In the genomic region with DNA sequence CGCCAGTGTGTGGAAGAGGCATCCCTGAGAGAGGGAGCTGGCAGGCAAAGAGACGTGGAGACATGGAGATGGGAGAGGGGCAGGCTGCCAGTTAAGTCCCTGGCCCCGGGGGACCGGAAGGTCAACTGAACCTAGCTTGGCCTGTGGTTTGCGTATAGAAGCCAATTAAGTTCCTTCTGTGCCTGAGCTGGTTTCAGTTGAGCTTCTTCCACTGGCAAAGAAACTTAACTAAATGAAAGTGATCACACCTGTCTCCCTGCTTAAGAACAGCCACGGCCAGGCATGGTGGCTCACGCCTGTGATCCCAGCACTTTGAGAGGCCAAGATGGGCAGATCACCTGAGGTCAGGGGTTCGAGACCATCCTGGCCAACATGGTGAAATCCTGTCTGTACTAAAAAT, we compare ENCODE assay signal across 24 cellular contexts. TPM values are rescaled to one million over a fixed set of nuclear protein-coding genes. Genes with fewer than 3 reads are reported as not detected.
DNase-seq lines count a peak whose midpoint lies in the region; ATAC-seq, FAIRE-seq and TF ChIP-seq lines count a peak whose summit lies in the region.
"Had no signal": no experiment of that assay in that cellular context is flagged by ENCODE, and none has a peak within 500 bp of the region (broad histone marks: within the 10 kb centered on the region; RNA-seq: fewer than 3 reads in every experiment).

No MANE protein-coding gene starts in this region.

- no peaks in the 10 kb centered on the region for H3K9me2 ChIP-seq in MM.1S (replicated peaks; ENCODE audit: insufficient read depth, low read length)

- intact Hi-C loops in pancreas (cut with DNase I): loop anchor here in 1 of 3 donors (10.0 kb wide), 1 partner anchor 90 kb away; no protein-coding TSS in a partner anchor

- no peaks in the 10 kb centered on the region for H3K36me3 ChIP-seq in GM06990 (ENCODE audit: control insufficient read depth, insufficient read depth, low read length)
- no peaks in the 10 kb centered on the region for H3K36me3 ChIP-seq in MM.1S (replicated peaks; ENCODE audit: insufficient read depth, low read length)
- no peaks in the 10 kb centered on the region for H3K36me3 ChIP-seq in pancreas
- H3K36me3 ChIP-seq: BE2C had no signal

- no peak overlapping the region for H3K4me3 ChIP-seq in GM06990 (replicated peaks; ENCODE audit: low read depth, low read length)
- no peak overlapping the region for H3K4me3 ChIP-seq in MM.1S (ENCODE audit: low read length)
- H3K4me3 ChIP-seq in pancreas: no peak overlapping the region

- H3K27me3 ChIP-seq in GM06990 (replicated peaks; ENCODE audit: control insufficient read depth, insufficient read depth, low read length) (no peaks in the 10 kb centered on the region), MM.1S (replicated peaks; ENCODE audit: insufficient read depth, low read length) (peaks cover 18% of the 10 kb centered on the region), pancreas (no peaks in the 10 kb centered on the region)
- H3K27me3 ChIP-seq: BE2C had no signal

- TF ChIP-seq CTCF in GM06990 (IDR thresholded peaks at IDR 0.05; ENCODE audit: insufficient read depth, low read length, poor library complexity, severe bottlenecking) (no peak), MM.1S (IDR thresholded peaks at IDR 0.05; ENCODE audit: low read length) (no peak), RWPE1 (conservative IDR thresholded peaks at IDR 0.05; ENCODE audit: low read depth) (no peak), pancreas (IDR thresholded peaks at IDR 0.05) (no peak)

- no peaks in the 10 kb centered on the region for H3F3A ChIP-seq in MM.1S (ENCODE audit: insufficient read depth, low read length)

- H3K4me1 ChIP-seq in MM.1S (ENCODE audit: low read length) (peaks cover 13% of the 10 kb centered on the region), pancreas (no peaks in the 10 kb centered on the region)
- H3K4me1 ChIP-seq: BE2C had no signal

- H3K27ac ChIP-seq in MM.1S (ENCODE audit: low read length) (no peak overlapping the region), RWPE1 (0 out of 2 replicates have a peak overlapping the region, but pooled peaks have one; percentile 0), pancreas (no peak overlapping the region)

- DNase-seq in GM06990 (ENCODE audit: extremely low read depth, insufficient read length) (peak; percentile 14), MM.1S (peak; percentile 84), RWPE1 (ENCODE audit: low spot score) (no peak), mesenteric fat pad (ENCODE audit: low spot score) (peak; percentile 60), pancreas (no peak)
- no peak for DNase-seq in activated CD4-positive, alpha-beta T cell treated with anti-CD3 and anti-CD28 coated beads for 1 hour
- DNase-seq: ACHN; BE2C; C1 segment of cervical spinal cord; CD4-positive, CD25-positive, alpha-beta regulatory T cell; CD8-positive, alpha-beta memory T cell; COR-L47; DMS 273 treated with DMSO at 0.1 percent for 48 hours; DMS53; DND-41; EL; H9 had no signal

- no peaks in the 10 kb centered on the region for H3K79me2 ChIP-seq in MM.1S (ENCODE audit: low read length)

- POLR2A ChIA-PET in RWPE1 (lab: Yijun Ruan, JAX; ENCODE audit: low non-redundant PET): interaction anchor here (0.6 kb wide), 1 partner anchor 28 kb away, joined by 3 read pairs; no protein-coding TSS in a partner anchor

- H3K9ac ChIP-seq in MM.1S (ENCODE audit: low read length): no peak overlapping the region

- no peak for FAIRE-seq in pancreas (lab: Jason Lieb, UNC)
- FAIRE-seq: A204.1, GM12892, GM18507, H1 had no signal

- H2AFZ ChIP-seq in MM.1S (ENCODE audit: low read length): no peak overlapping the region

- peak overlapping the region; percentile 7; the same call in 1 of the 2 replicates for H3K4me2 ChIP-seq in MM.1S (ENCODE audit: low read depth, low read length)

- CTCF ChIA-PET in RWPE1 (lab: Yijun Ruan, JAX): interaction anchor here (0.6 kb wide), 1 partner anchor 76 kb away, joined by 3 read pairs; no protein-coding TSS in a partner anchor

- ATAC-seq in GM19023 (IDR thresholded peaks at IDR 0.05; ENCODE audit: unreplicated experiment) (no peak), GM18907 (IDR thresholded peaks at IDR 0.05; ENCODE audit: unreplicated experiment) (no peak), pancreas (no peak)

- no peaks in the 10 kb centered on the region for H4K20me1 ChIP-seq in MM.1S (ENCODE audit: insufficient read depth, low read length)

- WGBS in pancreas, 2 donors: 90 to 93% methylated on average over 8 of the region's 8 CpGs

- H3K9me3 ChIP-seq in MM.1S (replicated peaks; ENCODE audit: insufficient read depth, low read length) (no peaks in the 10 kb centered on the region), pancreas (no peaks in the 10 kb centered on the region)
- H3K9me3 ChIP-seq: BE2C had no signal

RNA-seq across cellular contexts. Expression of a gene that starts 26.7 kb away (rescaled TPM):
- total RNA-seq in mesenteric fat pad: 27.3 TPM
- total RNA-seq in pancreas: 1 to 10 TPM in 1 of 6 donors, under 1 TPM in 1, not detected in 4; 0.31 to 1.0 TPM
- polyA plus RNA-seq in pancreas: under 1 TPM; 0.34 to 0.92 TPM
- total RNA-seq: CD4-positive, CD25-positive, alpha-beta regulatory T cell; G401 had no signal
- polyA plus RNA-seq: CD4-positive, CD25-positive, alpha-beta regulatory T cell; CD8-positive, alpha-beta memory T cell had no signal

RNA-seq across cellular contexts. Expression of a gene that starts 33.4 kb away (rescaled TPM):
- total RNA-seq in mesenteric fat pad (148 TPM), pancreas (10 to 100 TPM; 14.6 to 27.9 (median 16.9) TPM)
- 10 to 100 TPM; 21.1 to 35.3 TPM for polyA plus RNA-seq in pancreas

Comparison
In these comparisons a context has a peak if more than half of its experiments do, and no peak if none do; other contexts are left out.
1. DNase-seq: peak in GM06990 (single experiment), MM.1S (single experiment) and mesenteric fat pad (single experiment); none in RWPE1 (single experiment), activated CD4-positive, alpha-beta T cell treated with anti-CD3 and anti-CD28 coated beads for 1 hour (single experiment) and pancreas (0 of 6).
2. RNA of a gene that starts 26.7 kb away (total RNA-seq): 27.3 TPM in mesenteric fat pad (single experiment); 0.31 to 1.0 TPM in pancreas; every median in the first group is over 10 times any median in the second.